1 cellular context compared by ENCODE assay signal in genomic region chr19:2578391-2578826, GRCh38.
TF ChIP-seq lines count a peak whose summit lies in the region.

No MANE protein-coding gene starts in this region.

TF ChIP-seq in HepG2, 621 proteins besides CTCF, POLR2A, EP300 and RAD21 (continued from another document and continues in another):
- TF ChIP-seq, protein P1, sequence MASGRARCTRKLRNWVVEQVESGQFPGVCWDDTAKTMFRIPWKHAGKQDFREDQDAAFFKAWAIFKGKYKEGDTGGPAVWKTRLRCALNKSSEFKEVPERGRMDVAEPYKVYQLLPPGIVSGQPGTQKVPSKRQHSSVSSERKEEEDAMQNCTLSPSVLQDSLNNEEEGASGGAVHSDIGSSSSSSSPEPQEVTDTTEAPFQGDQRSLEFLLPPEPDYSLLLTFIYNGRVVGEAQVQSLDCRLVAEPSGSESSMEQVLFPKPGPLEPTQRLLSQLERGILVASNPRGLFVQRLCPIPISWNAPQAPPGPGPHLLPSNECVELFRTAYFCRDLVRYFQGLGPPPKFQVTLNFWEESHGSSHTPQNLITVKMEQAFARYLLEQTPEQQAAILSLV (CRISPR knock-in tag; IDR thresholded peaks at IDR 0.05; ENCODE audit: borderline replicate concordance): no peak
- TF ChIP-seq ZUFSP (CRISPR knock-in tag; IDR thresholded peaks at IDR 0.05; ENCODE audit: borderline replicate concordance): no peak
- no peak for TF ChIP-seq ZNF776 (CRISPR knock-in tag; IDR thresholded peaks at IDR 0.05)
- TF ChIP-seq ZNF564 (CRISPR knock-in tag; IDR thresholded peaks at IDR 0.05): no peak
- no peak for TF ChIP-seq MXD1 (CRISPR knock-in tag; IDR thresholded peaks at IDR 0.05)
- peak; percentile 40; the same call in 1 of the 2 replicates for TF ChIP-seq ZFX (CRISPR knock-in tag; IDR thresholded peaks at IDR 0.05; ENCODE audit: low read depth)
- no peak for TF ChIP-seq ATRX (CRISPR knock-in tag; IDR thresholded peaks at IDR 0.05; ENCODE audit: borderline replicate concordance)
- TF ChIP-seq KDM6A (CRISPR knock-in tag; IDR thresholded peaks at IDR 0.05; ENCODE audit: low read depth): no peak
- no peak for TF ChIP-seq ZFP37 (CRISPR knock-in tag; IDR thresholded peaks at IDR 0.05; ENCODE audit: borderline replicate concordance)
- TF ChIP-seq PHF21A (CRISPR knock-in tag; IDR thresholded peaks at IDR 0.05): no peak
- no peak for TF ChIP-seq ZNF782 (CRISPR knock-in tag; IDR thresholded peaks at IDR 0.05; ENCODE audit: borderline replicate concordance)
- TF ChIP-seq YEATS2 (CRISPR knock-in tag; IDR thresholded peaks at IDR 0.05; ENCODE audit: borderline replicate concordance): no peak
- TF ChIP-seq ZIK1 (CRISPR knock-in tag; IDR thresholded peaks at IDR 0.05; ENCODE audit: borderline replicate concordance, low read depth): no peak
- no peak for TF ChIP-seq ZFP90 (CRISPR knock-in tag; IDR thresholded peaks at IDR 0.05; ENCODE audit: borderline replicate concordance)
- TF ChIP-seq, protein P2, sequence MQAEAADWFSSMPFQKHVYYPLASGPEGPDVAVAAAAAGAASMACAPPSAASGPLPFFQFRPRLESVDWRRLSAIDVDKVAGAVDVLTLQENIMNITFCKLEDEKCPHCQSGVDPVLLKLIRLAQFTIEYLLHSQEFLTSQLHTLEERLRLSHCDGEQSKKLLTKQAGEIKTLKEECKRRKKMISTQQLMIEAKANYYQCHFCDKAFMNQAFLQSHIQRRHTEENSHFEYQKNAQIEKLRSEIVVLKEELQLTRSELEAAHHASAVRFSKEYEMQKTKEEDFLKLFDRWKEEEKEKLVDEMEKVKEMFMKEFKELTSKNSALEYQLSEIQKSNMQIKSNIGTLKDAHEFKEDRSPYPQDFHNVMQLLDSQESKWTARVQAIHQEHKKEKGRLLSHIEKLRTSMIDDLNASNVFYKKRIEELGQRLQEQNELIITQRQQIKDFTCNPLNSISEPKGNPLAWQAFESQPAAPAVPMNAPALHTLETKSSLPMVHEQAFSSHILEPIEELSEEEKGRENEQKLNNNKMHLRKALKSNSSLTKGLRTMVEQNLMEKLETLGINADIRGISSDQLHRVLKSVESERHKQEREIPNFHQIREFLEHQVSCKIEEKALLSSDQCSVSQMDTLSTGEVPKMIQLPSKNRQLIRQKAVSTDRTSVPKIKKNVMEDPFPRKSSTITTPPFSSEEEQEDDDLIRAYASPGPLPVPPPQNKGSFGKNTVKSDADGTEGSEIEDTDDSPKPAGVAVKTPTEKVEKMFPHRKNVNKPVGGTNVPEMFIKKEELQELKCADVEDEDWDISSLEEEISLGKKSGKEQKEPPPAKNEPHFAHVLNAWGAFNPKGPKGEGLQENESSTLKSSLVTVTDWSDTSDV (CRISPR knock-in tag; IDR thresholded peaks at IDR 0.05): 0 out of 2 replicates have a peak, but pooled peaks have one; percentile 39
- TF ChIP-seq ZNF460 (CRISPR knock-in tag; IDR thresholded peaks at IDR 0.05; ENCODE audit: borderline replicate concordance): no peak
- no peak for TF ChIP-seq MEF2D (CRISPR knock-in tag; IDR thresholded peaks at IDR 0.05)
- no peak for TF ChIP-seq ZBTB33 (CRISPR knock-in tag; IDR thresholded peaks at IDR 0.05)
- no peak for TF ChIP-seq SMC3 (IDR thresholded peaks at IDR 0.05; ENCODE audit: low read length)
- TF ChIP-seq HHEX (CRISPR knock-in tag; IDR thresholded peaks at IDR 0.05): no peak
- no peak for TF ChIP-seq ZNF569 (CRISPR knock-in tag; IDR thresholded peaks at IDR 0.05; ENCODE audit: borderline replicate concordance)
- TF ChIP-seq, protein P3, sequence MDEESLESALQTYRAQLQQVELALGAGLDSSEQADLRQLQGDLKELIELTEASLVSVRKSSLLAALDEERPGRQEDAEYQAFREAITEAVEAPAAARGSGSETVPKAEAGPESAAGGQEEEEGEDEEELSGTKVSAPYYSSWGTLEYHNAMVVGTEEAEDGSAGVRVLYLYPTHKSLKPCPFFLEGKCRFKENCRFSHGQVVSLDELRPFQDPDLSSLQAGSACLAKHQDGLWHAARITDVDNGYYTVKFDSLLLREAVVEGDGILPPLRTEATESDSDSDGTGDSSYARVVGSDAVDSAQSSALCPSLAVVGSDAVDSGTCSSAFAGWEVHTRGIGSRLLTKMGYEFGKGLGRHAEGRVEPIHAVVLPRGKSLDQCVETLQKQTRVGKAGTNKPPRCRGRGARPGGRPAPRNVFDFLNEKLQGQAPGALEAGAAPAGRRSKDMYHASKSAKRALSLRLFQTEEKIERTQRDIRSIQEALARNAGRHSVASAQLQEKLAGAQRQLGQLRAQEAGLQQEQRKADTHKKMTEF (CRISPR knock-in tag; IDR thresholded peaks at IDR 0.05): no peak
- no peak for TF ChIP-seq AGO2 (optimal IDR thresholded peaks at IDR 0.05; ENCODE audit: low read depth, low read length)
- no peak for TF ChIP-seq JUND (CRISPR knock-in tag; IDR thresholded peaks at IDR 0.05)
- no peak for TF ChIP-seq ZNF44 (CRISPR knock-in tag; IDR thresholded peaks at IDR 0.05)
- TF ChIP-seq, protein P4, sequence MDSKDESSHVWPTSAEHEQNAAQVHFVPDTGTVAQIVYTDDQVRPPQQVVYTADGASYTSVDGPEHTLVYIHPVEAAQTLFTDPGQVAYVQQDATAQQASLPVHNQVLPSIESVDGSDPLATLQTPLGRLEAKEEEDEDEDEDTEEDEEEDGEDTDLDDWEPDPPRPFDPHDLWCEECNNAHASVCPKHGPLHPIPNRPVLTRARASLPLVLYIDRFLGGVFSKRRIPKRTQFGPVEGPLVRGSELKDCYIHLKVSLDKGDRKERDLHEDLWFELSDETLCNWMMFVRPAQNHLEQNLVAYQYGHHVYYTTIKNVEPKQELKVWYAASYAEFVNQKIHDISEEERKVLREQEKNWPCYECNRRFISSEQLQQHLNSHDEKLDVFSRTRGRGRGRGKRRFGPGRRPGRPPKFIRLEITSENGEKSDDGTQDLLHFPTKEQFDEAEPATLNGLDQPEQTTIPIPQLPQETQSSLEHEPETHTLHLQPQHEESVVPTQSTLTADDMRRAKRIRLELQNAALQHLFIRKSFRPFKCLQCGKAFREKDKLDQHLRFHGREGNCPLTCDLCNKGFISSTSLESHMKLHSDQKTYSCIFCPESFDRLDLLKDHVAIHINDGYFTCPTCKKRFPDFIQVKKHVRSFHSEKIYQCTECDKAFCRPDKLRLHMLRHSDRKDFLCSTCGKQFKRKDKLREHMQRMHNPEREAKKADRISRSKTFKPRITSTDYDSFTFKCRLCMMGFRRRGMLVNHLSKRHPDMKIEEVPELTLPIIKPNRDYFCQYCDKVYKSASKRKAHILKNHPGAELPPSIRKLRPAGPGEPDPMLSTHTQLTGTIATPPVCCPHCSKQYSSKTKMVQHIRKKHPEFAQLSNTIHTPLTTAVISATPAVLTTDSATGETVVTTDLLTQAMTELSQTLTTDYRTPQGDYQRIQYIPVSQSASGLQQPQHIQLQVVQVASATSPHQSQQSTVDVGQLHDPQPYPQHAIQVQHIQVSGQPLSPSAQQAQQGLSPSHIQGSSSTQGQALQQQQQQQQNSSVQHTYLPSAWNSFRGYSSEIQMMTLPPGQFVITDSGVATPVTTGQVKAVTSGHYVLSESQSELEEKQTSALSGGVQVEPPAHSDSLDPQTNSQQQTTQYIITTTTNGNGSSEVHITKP (CRISPR knock-in tag; IDR thresholded peaks at IDR 0.05; ENCODE audit: low read depth): no peak
- 0 out of 2 replicates have a peak, but pooled peaks have one; percentile 9 for TF ChIP-seq ZNF563 (CRISPR knock-in tag; IDR thresholded peaks at IDR 0.05)
- TF ChIP-seq HNRNPUL1 (IDR thresholded peaks at IDR 0.05; ENCODE audit: low read depth, low read length): no peak
- no peak for TF ChIP-seq GTF2F1 (IDR thresholded peaks at IDR 0.05; ENCODE audit: low read length)
- no peak for TF ChIP-seq SNRNP70 (IDR thresholded peaks at IDR 0.05; ENCODE audit: low read depth, low read length)
- TF ChIP-seq, protein P5, sequence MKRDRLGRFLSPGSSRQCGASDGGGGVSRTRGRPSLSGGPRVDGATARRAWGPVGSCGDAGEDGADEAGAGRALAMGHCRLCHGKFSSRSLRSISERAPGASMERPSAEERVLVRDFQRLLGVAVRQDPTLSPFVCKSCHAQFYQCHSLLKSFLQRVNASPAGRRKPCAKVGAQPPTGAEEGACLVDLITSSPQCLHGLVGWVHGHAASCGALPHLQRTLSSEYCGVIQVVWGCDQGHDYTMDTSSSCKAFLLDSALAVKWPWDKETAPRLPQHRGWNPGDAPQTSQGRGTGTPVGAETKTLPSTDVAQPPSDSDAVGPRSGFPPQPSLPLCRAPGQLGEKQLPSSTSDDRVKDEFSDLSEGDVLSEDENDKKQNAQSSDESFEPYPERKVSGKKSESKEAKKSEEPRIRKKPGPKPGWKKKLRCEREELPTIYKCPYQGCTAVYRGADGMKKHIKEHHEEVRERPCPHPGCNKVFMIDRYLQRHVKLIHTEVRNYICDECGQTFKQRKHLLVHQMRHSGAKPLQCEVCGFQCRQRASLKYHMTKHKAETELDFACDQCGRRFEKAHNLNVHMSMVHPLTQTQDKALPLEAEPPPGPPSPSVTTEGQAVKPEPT (CRISPR knock-in tag; IDR thresholded peaks at IDR 0.05; ENCODE audit: low read depth): 0 out of 2 replicates have a peak, but pooled peaks have one; percentile 14
- no peak for TF ChIP-seq TMF1 (CRISPR knock-in tag; IDR thresholded peaks at IDR 0.05; ENCODE audit: low read depth)
- TF ChIP-seq HNF4G (IDR thresholded peaks at IDR 0.05; ENCODE audit: borderline replicate concordance, low read depth, low read length): no peak
- no peak for TF ChIP-seq HNF4G (CRISPR knock-in tag; IDR thresholded peaks at IDR 0.05; ENCODE audit: borderline replicate concordance, low read depth)
- TF ChIP-seq, protein P6, sequence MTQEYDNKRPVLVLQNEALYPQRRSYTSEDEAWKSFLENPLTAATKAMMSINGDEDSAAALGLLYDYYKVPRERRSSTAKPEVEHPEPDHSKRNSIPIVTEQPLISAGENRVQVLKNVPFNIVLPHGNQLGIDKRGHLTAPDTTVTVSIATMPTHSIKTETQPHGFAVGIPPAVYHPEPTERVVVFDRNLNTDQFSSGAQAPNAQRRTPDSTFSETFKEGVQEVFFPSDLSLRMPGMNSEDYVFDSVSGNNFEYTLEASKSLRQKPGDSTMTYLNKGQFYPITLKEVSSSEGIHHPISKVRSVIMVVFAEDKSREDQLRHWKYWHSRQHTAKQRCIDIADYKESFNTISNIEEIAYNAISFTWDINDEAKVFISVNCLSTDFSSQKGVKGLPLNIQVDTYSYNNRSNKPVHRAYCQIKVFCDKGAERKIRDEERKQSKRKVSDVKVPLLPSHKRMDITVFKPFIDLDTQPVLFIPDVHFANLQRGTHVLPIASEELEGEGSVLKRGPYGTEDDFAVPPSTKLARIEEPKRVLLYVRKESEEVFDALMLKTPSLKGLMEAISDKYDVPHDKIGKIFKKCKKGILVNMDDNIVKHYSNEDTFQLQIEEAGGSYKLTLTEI (CRISPR knock-in tag; conservative IDR thresholded peaks at IDR 0.05): no peak
- no peak for TF ChIP-seq ATF1 (CRISPR knock-in tag; IDR thresholded peaks at IDR 0.05)
- no peak for TF ChIP-seq MIER3 (CRISPR knock-in tag; IDR thresholded peaks at IDR 0.05; ENCODE audit: borderline replicate concordance)
- TF ChIP-seq, protein P7, sequence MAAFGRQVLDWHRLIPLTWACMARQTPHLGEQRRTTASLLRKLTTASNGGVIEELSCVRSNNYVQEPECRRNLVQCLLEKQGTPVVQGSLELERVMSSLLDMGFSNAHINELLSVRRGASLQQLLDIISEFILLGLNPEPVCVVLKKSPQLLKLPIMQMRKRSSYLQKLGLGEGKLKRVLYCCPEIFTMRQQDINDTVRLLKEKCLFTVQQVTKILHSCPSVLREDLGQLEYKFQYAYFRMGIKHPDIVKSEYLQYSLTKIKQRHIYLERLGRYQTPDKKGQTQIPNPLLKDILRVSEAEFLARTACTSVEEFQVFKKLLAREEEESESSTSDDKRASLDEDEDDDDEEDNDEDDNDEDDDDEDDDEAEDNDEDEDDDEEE (CRISPR knock-in tag; IDR thresholded peaks at IDR 0.05): 0 out of 2 replicates have a peak, but pooled peaks have one; percentile 7
- TF ChIP-seq TGIF2 (CRISPR knock-in tag; IDR thresholded peaks at IDR 0.05): no peak
- TF ChIP-seq, protein P8, sequence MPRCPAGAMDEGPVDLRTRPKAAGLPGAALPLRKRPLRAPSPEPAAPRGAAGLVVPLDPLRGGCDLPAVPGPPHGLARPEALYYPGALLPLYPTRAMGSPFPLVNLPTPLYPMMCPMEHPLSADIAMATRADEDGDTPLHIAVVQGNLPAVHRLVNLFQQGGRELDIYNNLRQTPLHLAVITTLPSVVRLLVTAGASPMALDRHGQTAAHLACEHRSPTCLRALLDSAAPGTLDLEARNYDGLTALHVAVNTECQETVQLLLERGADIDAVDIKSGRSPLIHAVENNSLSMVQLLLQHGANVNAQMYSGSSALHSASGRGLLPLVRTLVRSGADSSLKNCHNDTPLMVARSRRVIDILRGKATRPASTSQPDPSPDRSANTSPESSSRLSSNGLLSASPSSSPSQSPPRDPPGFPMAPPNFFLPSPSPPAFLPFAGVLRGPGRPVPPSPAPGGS (CRISPR knock-in tag; IDR thresholded peaks at IDR 0.05): no peak
- TF ChIP-seq, protein P9, sequence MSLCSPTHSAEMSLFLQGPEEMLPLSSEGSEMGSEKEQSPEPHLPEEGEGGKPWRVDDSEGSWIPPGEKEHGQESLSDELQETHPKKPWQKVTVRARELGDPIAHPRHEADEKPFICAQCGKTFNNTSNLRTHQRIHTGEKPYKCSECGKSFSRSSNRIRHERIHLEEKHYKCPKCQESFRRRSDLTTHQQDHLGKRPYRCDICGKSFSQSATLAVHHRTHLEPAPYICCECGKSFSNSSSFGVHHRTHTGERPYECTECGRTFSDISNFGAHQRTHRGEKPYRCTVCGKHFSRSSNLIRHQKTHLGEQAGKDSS (CRISPR knock-in tag; IDR thresholded peaks at IDR 0.05; ENCODE audit: borderline replicate concordance, low read depth): no peak
- TF ChIP-seq ZBTB21 (CRISPR knock-in tag; IDR thresholded peaks at IDR 0.05): no peak
